Comparison of ENCODE assay signal across 21 cellular contexts in the genomic region with DNA sequence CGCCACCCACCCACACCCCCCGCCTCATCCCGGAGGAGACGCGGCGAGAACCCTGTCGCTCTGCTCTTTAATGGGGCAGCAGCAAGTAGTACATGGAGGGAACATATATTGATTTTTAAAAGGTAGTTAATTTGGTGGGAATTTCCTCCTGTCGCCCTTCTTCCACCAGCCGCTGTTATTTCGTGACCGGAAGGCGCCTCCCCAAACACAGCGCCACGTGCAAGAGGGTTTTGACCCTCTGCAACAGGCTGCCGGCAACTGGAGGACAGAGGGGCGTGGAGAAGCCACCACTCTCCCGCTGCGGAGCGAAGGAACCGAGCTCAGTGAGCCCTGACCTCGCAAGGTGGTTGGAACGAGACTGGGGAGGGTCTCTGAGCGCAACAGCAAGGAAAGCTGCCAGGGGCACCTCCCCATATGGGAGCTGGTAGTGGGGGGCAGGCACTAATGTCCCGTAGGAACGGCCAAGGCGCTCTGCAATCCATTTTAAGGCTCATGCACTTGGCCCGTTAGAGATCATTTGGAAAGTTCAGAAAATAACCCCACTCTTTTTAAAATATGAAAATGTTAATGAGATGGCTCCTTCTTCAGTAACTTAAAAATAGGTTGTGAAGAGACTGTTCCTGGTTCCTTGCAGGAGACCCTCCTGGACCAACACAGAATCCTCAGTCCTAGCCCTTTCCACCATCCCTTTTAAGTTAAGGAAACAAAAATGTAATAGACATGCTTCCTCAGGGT. TPM values are rescaled to one million over a fixed set of nuclear protein-coding genes. Genes with fewer than 3 reads are reported as not detected.
DNase-seq lines count a peak whose midpoint lies in the region; ATAC-seq and TF ChIP-seq lines count a peak whose summit lies in the region.
"Had no signal": no experiment of that assay in that cellular context is flagged by ENCODE, and none has a peak within 500 bp of the region (broad histone marks: within the 10 kb centered on the region; RNA-seq: fewer than 3 reads in every experiment).

No MANE protein-coding gene starts in this region.

- H3K27ac Mint-ChIP-seq in activated naive CD4-positive, alpha-beta T cell treated with anti-CD3 and anti-CD28 coated beads, Interleukin-2, amount 10 ng/mL, durations not matched to agents 7 days and 5 days = peak overlapping the region; percentile 35
- H3K27ac Mint-ChIP-seq in brain = no peak overlapping the region
- H3K27ac Mint-ChIP-seq in stimulated activated naive B cell treated with anti-CD40 and anti-IgM and Interleukin-4, amounts not matched to agents 10 μg/mL and 1 μg/mL and 100 μg/mL, for 72 hours = peak overlapping the region; percentile 91
- H3K27ac Mint-ChIP-seq: activated T-cell treated with anti-CD3 and anti-CD28 coated beads, Interleukin-2, amount 50 U/mL, for 72 hours; CD4-positive, CD25-positive, alpha-beta regulatory T cell had no signal

- no peak overlapping the region for H3K4me3 Mint-ChIP-seq in activated naive CD4-positive, alpha-beta T cell treated with anti-CD3 and anti-CD28 coated beads, Interleukin-2, amount 10 ng/mL, durations not matched to agents 7 days and 5 days
- peak overlapping the region; percentile 72 to 93 (median 80) for H3K4me3 Mint-ChIP-seq in brain
- H3K4me3 Mint-ChIP-seq in stimulated activated naive B cell treated with anti-CD40 and anti-IgM and Interleukin-4, amounts not matched to agents 10 μg/mL and 1 μg/mL and 100 μg/mL, for 72 hours = peak overlapping the region; percentile 14 to 55
- H3K4me3 Mint-ChIP-seq: activated T-cell treated with anti-CD3 and anti-CD28 coated beads, Interleukin-2, amount 50 U/mL, for 72 hours had no signal

- TF ChIP-seq CTCF in brain (conservative IDR thresholded peaks at IDR 0.05) (no peak), right lobe of liver (IDR thresholded peaks at IDR 0.05) (no peak), dorsolateral prefrontal cortex (IDR thresholded peaks at IDR 0.05 in 54 of 56, conservative IDR thresholded peaks at IDR 0.05 in 2 of 56; ENCODE audit: low read depth in 1 of 56, partially characterized antibody in 56 of 56) (no peak), PC-9 (conservative IDR thresholded peaks at IDR 0.05) (no peak)

- CTCF ChIA-PET in activated naive CD4-positive, alpha-beta T cell treated with anti-CD3 and anti-CD28 coated beads, Interleukin-2, amount 10 ng/mL, durations not matched to agents 7 days and 5 days (lab: Charles Lee) = no interaction called here
- CTCF ChIA-PET in PC-9 (lab: Charles Lee) = no interaction called here

- H3K4me3 ChIP-seq in right lobe of liver = peak overlapping the region; percentile 66 to 82 (median 81)
- peak overlapping the region in 3 of 59 donors; percentile 5 to 37 (median 19) for H3K4me3 ChIP-seq in dorsolateral prefrontal cortex
- no peak overlapping the region for H3K4me3 ChIP-seq in PC-9
- H3K4me3 ChIP-seq: upper lobe of right lung had no signal

- H3K27me3 Mint-ChIP-seq in activated naive CD4-positive, alpha-beta T cell treated with anti-CD3 and anti-CD28 coated beads, Interleukin-2, amount 10 ng/mL, durations not matched to agents 7 days and 5 days = peaks cover 95% of the 10 kb centered on the region
- peaks cover 100% of the 10 kb centered on the region for H3K27me3 Mint-ChIP-seq in brain
- H3K27me3 Mint-ChIP-seq in stimulated activated naive B cell treated with anti-CD40 and anti-IgM and Interleukin-4, amounts not matched to agents 10 μg/mL and 1 μg/mL and 100 μg/mL, for 72 hours = peaks cover 54 to 78% of the 10 kb centered on the region in 2 donors

- DNase-seq in activated naive CD4-positive, alpha-beta T cell treated with anti-CD3 and anti-CD28 coated beads, Interleukin-2, amount 10 ng/mL, durations not matched to agents 7 days and 5 days = no peak
- no peak for DNase-seq in activated naive CD4-positive, alpha-beta T cell treated with anti-CD3 and anti-CD28 coated beads, Interleukin-2, amount 50 U/mL, for 16 hours
- peak; percentile 72 to 86 (median 84) for DNase-seq in right lobe of liver
- DNase-seq in stimulated activated naive B cell treated with anti-CD40 and anti-IgM and Interleukin-4, amounts not matched to agents 10 μg/mL and 1 μg/mL and 100 μg/mL, for 72 hours = no peak
- DNase-seq in dorsolateral prefrontal cortex = no peak
- no peak for DNase-seq in PC-9
- DNase-seq: ACHN; activated CD4-positive, alpha-beta T cell treated with anti-CD3 and anti-CD28 coated beads, Interleukin-2, amount 50 U/mL, for 4 hours; activated T-cell treated with anti-CD3 and anti-CD28 coated beads, Interleukin-2, amount 50 U/mL, for 72 hours; amygdala; CD4-positive, CD25-positive, alpha-beta regulatory T cell; DND-41; left ventricle myocardium superior; NCI-H1417 treated with DMSO at 0.1 percent for 48 hours; stimulated activated naive CD4-positive, alpha-beta T cell treated with Interleukin-2 at 50 U/mL for 16 hours; upper lobe of right lung had no signal

- peak overlapping the region; percentile 82 to 98 (median 83) for H3K27ac ChIP-seq in right lobe of liver
- H3K27ac ChIP-seq in dorsolateral prefrontal cortex = no peak overlapping the region
- H3K27ac ChIP-seq in PC-9 = no peak overlapping the region
- H3K27ac ChIP-seq: upper lobe of right lung had no signal

- no peaks in the 10 kb centered on the region for H3K36me3 ChIP-seq in right lobe of liver
- no peaks in the 10 kb centered on the region for H3K36me3 ChIP-seq in PC-9 (ENCODE audit: low read depth)
- H3K36me3 ChIP-seq: upper lobe of right lung had no signal

- peaks cover 0 to 23% (median 4%) of the 10 kb centered on the region in 4 donors for H3K4me1 ChIP-seq in right lobe of liver
- H3K4me1 ChIP-seq in PC-9 (replicated peaks; ENCODE audit: insufficient read depth) = no peaks in the 10 kb centered on the region

- no peaks in the 10 kb centered on the region for H3K79me2 ChIP-seq in PC-9 (ENCODE audit: low read depth)

- no peak overlapping the region for H3K4me2 ChIP-seq in PC-9

- intact Hi-C loops in right lobe of liver (cut with DNase I) (loop anchor here (5.0 to 10.0 kb wide), 4 partner anchors 179 to 669 kb away; no protein-coding TSS in a partner anchor), dorsolateral prefrontal cortex (cut with DNase I) (loop anchor here in 1 of 2 donors (5.0 to 10.0 kb wide), 2 partner anchors 739 to 931 kb away; no protein-coding TSS in a partner anchor), PC-9 (cut with micrococcal nuclease; ENCODE audit: unreplicated experiment) (no loop called here)

- POLR2A ChIA-PET in PC-9 (lab: Charles Lee; ENCODE audit: unreplicated experiment) = no interaction called here

- no peaks in the 10 kb centered on the region for H3F3A ChIP-seq in PC-9 (ENCODE audit: insufficient read depth, low read depth)

- BruUV-seq in PC-9 (replicated peaks; lab: Mats Ljungman, UMichigan) = no TSS peak

- no peak overlapping the region for H2AFZ ChIP-seq in PC-9

- ATAC-seq in right lobe of liver (peak; percentile 19 to 47 (median 34)), HG03139 (IDR thresholded peaks at IDR 0.05; ENCODE audit: unreplicated experiment) (no peak)
- ATAC-seq in stimulated activated naive B cell treated with anti-CD40 and anti-IgM and Interleukin-4, amounts not matched to agents 10 μg/mL and 1 μg/mL and 100 μg/mL, for 72 hours (replicated peaks) = no peak
- ATAC-seq: activated T-cell treated with anti-CD3 and anti-CD28 coated beads, Interleukin-2, amount 50 U/mL, for 72 hours; left ventricle myocardium superior; Right ventricle myocardium inferior; upper lobe of right lung had no signal

- H4K20me1 ChIP-seq in PC-9 (ENCODE audit: insufficient read depth) = no peaks in the 10 kb centered on the region

- H3K4me1 Mint-ChIP-seq in activated naive CD4-positive, alpha-beta T cell treated with anti-CD3 and anti-CD28 coated beads, Interleukin-2, amount 10 ng/mL, durations not matched to agents 7 days and 5 days = peaks cover 28% of the 10 kb centered on the region
- H3K4me1 Mint-ChIP-seq in brain = peaks cover 49% of the 10 kb centered on the region
- peaks cover 31 to 66% of the 10 kb centered on the region in 2 donors for H3K4me1 Mint-ChIP-seq in stimulated activated naive B cell treated with anti-CD40 and anti-IgM and Interleukin-4, amounts not matched to agents 10 μg/mL and 1 μg/mL and 100 μg/mL, for 72 hours

- no peaks in the 10 kb centered on the region for H3K9me3 Mint-ChIP-seq in activated naive CD4-positive, alpha-beta T cell treated with anti-CD3 and anti-CD28 coated beads, Interleukin-2, amount 10 ng/mL, durations not matched to agents 7 days and 5 days
- peaks cover 0 to 4% (median 0%) of the 10 kb centered on the region in 5 experiments for H3K9me3 Mint-ChIP-seq in brain
- H3K9me3 Mint-ChIP-seq in stimulated activated naive B cell treated with anti-CD40 and anti-IgM and Interleukin-4, amounts not matched to agents 10 μg/mL and 1 μg/mL and 100 μg/mL, for 72 hours = no peaks in the 10 kb centered on the region
- H3K9me3 Mint-ChIP-seq: activated T-cell treated with anti-CD3 and anti-CD28 coated beads, Interleukin-2, amount 50 U/mL, for 72 hours had no signal

- H3K9me3 ChIP-seq in right lobe of liver = no peaks in the 10 kb centered on the region
- no peaks in the 10 kb centered on the region for H3K9me3 ChIP-seq in PC-9 (ENCODE audit: insufficient read depth, low read depth)
- H3K9me3 ChIP-seq: upper lobe of right lung had no signal

- H3K27me3 ChIP-seq in right lobe of liver = no peaks in the 10 kb centered on the region
- H3K27me3 ChIP-seq in dorsolateral prefrontal cortex = peaks cover 26 to 100% (median 90%) of the 10 kb centered on the region in 45 donors
- H3K27me3 ChIP-seq in PC-9 (ENCODE audit: insufficient read depth, low read depth) = peaks cover 10% of the 10 kb centered on the region; the same call in 1 of the 2 replicates

- no peaks in the 10 kb centered on the region for H3K9me2 ChIP-seq in PC-9 (ENCODE audit: insufficient read depth)

- H3K36me3 Mint-ChIP-seq in activated naive CD4-positive, alpha-beta T cell treated with anti-CD3 and anti-CD28 coated beads, Interleukin-2, amount 10 ng/mL, durations not matched to agents 7 days and 5 days = no peaks in the 10 kb centered on the region
- H3K36me3 Mint-ChIP-seq in brain = no peaks in the 10 kb centered on the region
- peaks cover 0 to 5% of the 10 kb centered on the region in 2 donors for H3K36me3 Mint-ChIP-seq in stimulated activated naive B cell treated with anti-CD40 and anti-IgM and Interleukin-4, amounts not matched to agents 10 μg/mL and 1 μg/mL and 100 μg/mL, for 72 hours
- H3K36me3 Mint-ChIP-seq: CD4-positive, CD25-positive, alpha-beta regulatory T cell had no signal

- 2% methylated on average over 17 of the region's 27 CpGs for WGBS in right lobe of liver (ENCODE audit: insufficient coverage, low coverage, low lambda C conversion rate, missing lambda C conversion rate)

- TF ChIP-seq POLR2A in right lobe of liver (IDR thresholded peaks at IDR 0.05) = peak; percentile 40

RNA-seq across cellular contexts. Expression of a gene that starts 4.3 kb away (rescaled TPM):
- polyA plus RNA-seq in brain (ENCODE audit: insufficient read depth, low read depth, low replicate concordance) = not detected
- total RNA-seq in right lobe of liver (10 to 100 TPM; 41.3 to 58.2 (median 52.5) TPM), dorsolateral prefrontal cortex (1 to 10 TPM in 44 of 120 experiments, under 1 TPM in 62, not detected in 14; 0.20 to 3.6 (median 0.81) TPM), PC-9 (2021) (not detected in 2 replicates)
- total RNA-seq: activated T-cell treated with anti-CD3 and anti-CD28 coated beads, Interleukin-2, amount 50 U/mL, for 72 hours; CD4-positive, CD25-positive, alpha-beta regulatory T cell; fibroblast of villous mesenchyme; HT-29; left ventricle myocardium superior; Right ventricle myocardium inferior; upper lobe of right lung had no signal
- polyA plus RNA-seq: CD4-positive, CD25-positive, alpha-beta regulatory T cell had no signal

Comparison
In these comparisons a context has a peak if more than half of its experiments do, and no peak if none do; other contexts are left out.
1. DNase-seq: peak in right lobe of liver (3 of 3); none in activated naive CD4-positive, alpha-beta T cell treated with anti-CD3 and anti-CD28 coated beads, Interleukin-2, amount 10 ng/mL, durations not matched to agents 7 days and 5 days (single experiment), activated naive CD4-positive, alpha-beta T cell treated with anti-CD3 and anti-CD28 coated beads, Interleukin-2, amount 50 U/mL, for 16 hours (single experiment), stimulated activated naive B cell treated with anti-CD40 and anti-IgM and Interleukin-4, amounts not matched to agents 10 μg/mL and 1 μg/mL and 100 μg/mL, for 72 hours (single experiment), dorsolateral prefrontal cortex (0 of 10) and PC-9 (0 of 2).
2. H3K27ac Mint-ChIP-seq: peak in activated naive CD4-positive, alpha-beta T cell treated with anti-CD3 and anti-CD28 coated beads, Interleukin-2, amount 10 ng/mL, durations not matched to agents 7 days and 5 days (single experiment) and stimulated activated naive B cell treated with anti-CD40 and anti-IgM and Interleukin-4, amounts not matched to agents 10 μg/mL and 1 μg/mL and 100 μg/mL, for 72 hours (single experiment); none in brain (0 of 5).
3. ATAC-seq: peak in right lobe of liver (4 of 4); none in stimulated activated naive B cell treated with anti-CD40 and anti-IgM and Interleukin-4, amounts not matched to agents 10 μg/mL and 1 μg/mL and 100 μg/mL, for 72 hours (0 of 2) and HG03139 (single experiment).
4. H3K27ac ChIP-seq: peak in right lobe of liver (3 of 3); none in dorsolateral prefrontal cortex (0 of 59) and PC-9 (single experiment).
5. RNA of a gene that starts 4.3 kb away (total RNA-seq): 41.3 to 58.2 TPM in right lobe of liver; 0.20 to 3.6 TPM in dorsolateral prefrontal cortex and not detected in PC-9; every median in the first group is over 4 times any median in the second.